Comparison of ENCODE assay signal across 1 cellular context in the genomic region with DNA sequence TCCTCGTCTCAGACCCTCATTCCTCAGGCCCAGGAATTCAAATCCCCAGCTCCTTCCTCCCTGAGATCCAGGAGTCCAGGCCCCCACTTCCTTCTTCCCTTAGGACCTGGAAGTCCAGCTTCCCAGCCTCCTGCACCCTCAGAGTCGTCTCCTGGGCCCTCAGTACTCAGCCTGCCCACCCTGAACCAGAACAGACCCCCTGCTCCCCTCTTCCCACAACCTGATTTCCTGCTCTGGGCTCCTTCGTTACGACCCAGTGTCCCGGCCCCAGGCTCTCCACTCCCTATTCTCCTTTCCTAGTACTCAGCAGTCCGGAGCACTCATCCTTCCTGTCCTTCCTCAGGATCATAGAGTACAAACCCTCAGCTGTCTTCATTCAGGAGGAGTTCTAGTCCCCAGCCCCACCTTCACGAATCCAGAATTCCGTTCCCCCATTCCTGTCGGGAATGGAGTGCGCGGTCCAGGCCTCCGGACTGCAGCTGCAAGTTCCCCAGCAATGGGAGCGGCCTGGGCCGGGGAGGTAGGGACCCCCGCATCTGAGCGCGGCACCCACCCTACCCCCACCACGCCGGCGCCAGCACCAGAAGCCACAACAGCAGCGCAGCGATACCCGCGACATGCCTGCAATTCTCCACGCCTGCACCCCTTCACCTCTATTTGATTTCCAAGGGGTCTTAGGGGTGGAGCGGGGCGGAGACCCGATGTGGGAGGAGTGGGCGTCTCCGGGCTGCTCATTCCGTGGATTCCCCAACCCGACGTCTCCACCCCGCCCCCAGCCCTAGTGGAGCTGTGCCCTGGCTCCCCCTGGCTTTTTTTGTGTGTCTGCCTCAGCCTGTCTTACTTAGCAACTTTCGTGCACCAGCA.
TF ChIP-seq lines count a peak whose summit lies in the region.

No MANE protein-coding gene starts in this region.

TF ChIP-seq in GM23338, 12 proteins besides CTCF, POLR2A, EP300 and RAD21 (continued from another document):
- TF ChIP-seq, protein P1, sequence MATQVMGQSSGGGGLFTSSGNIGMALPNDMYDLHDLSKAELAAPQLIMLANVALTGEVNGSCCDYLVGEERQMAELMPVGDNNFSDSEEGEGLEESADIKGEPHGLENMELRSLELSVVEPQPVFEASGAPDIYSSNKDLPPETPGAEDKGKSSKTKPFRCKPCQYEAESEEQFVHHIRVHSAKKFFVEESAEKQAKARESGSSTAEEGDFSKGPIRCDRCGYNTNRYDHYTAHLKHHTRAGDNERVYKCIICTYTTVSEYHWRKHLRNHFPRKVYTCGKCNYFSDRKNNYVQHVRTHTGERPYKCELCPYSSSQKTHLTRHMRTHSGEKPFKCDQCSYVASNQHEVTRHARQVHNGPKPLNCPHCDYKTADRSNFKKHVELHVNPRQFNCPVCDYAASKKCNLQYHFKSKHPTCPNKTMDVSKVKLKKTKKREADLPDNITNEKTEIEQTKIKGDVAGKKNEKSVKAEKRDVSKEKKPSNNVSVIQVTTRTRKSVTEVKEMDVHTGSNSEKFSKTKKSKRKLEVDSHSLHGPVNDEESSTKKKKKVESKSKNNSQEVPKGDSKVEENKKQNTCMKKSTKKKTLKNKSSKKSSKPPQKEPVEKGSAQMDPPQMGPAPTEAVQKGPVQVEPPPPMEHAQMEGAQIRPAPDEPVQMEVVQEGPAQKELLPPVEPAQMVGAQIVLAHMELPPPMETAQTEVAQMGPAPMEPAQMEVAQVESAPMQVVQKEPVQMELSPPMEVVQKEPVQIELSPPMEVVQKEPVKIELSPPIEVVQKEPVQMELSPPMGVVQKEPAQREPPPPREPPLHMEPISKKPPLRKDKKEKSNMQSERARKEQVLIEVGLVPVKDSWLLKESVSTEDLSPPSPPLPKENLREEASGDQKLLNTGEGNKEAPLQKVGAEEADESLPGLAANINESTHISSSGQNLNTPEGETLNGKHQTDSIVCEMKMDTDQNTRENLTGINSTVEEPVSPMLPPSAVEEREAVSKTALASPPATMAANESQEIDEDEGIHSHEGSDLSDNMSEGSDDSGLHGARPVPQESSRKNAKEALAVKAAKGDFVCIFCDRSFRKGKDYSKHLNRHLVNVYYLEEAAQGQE (IDR thresholded peaks at IDR 0.05; ENCODE audit: unreplicated experiment): no peak
- TF ChIP-seq, protein P2, sequence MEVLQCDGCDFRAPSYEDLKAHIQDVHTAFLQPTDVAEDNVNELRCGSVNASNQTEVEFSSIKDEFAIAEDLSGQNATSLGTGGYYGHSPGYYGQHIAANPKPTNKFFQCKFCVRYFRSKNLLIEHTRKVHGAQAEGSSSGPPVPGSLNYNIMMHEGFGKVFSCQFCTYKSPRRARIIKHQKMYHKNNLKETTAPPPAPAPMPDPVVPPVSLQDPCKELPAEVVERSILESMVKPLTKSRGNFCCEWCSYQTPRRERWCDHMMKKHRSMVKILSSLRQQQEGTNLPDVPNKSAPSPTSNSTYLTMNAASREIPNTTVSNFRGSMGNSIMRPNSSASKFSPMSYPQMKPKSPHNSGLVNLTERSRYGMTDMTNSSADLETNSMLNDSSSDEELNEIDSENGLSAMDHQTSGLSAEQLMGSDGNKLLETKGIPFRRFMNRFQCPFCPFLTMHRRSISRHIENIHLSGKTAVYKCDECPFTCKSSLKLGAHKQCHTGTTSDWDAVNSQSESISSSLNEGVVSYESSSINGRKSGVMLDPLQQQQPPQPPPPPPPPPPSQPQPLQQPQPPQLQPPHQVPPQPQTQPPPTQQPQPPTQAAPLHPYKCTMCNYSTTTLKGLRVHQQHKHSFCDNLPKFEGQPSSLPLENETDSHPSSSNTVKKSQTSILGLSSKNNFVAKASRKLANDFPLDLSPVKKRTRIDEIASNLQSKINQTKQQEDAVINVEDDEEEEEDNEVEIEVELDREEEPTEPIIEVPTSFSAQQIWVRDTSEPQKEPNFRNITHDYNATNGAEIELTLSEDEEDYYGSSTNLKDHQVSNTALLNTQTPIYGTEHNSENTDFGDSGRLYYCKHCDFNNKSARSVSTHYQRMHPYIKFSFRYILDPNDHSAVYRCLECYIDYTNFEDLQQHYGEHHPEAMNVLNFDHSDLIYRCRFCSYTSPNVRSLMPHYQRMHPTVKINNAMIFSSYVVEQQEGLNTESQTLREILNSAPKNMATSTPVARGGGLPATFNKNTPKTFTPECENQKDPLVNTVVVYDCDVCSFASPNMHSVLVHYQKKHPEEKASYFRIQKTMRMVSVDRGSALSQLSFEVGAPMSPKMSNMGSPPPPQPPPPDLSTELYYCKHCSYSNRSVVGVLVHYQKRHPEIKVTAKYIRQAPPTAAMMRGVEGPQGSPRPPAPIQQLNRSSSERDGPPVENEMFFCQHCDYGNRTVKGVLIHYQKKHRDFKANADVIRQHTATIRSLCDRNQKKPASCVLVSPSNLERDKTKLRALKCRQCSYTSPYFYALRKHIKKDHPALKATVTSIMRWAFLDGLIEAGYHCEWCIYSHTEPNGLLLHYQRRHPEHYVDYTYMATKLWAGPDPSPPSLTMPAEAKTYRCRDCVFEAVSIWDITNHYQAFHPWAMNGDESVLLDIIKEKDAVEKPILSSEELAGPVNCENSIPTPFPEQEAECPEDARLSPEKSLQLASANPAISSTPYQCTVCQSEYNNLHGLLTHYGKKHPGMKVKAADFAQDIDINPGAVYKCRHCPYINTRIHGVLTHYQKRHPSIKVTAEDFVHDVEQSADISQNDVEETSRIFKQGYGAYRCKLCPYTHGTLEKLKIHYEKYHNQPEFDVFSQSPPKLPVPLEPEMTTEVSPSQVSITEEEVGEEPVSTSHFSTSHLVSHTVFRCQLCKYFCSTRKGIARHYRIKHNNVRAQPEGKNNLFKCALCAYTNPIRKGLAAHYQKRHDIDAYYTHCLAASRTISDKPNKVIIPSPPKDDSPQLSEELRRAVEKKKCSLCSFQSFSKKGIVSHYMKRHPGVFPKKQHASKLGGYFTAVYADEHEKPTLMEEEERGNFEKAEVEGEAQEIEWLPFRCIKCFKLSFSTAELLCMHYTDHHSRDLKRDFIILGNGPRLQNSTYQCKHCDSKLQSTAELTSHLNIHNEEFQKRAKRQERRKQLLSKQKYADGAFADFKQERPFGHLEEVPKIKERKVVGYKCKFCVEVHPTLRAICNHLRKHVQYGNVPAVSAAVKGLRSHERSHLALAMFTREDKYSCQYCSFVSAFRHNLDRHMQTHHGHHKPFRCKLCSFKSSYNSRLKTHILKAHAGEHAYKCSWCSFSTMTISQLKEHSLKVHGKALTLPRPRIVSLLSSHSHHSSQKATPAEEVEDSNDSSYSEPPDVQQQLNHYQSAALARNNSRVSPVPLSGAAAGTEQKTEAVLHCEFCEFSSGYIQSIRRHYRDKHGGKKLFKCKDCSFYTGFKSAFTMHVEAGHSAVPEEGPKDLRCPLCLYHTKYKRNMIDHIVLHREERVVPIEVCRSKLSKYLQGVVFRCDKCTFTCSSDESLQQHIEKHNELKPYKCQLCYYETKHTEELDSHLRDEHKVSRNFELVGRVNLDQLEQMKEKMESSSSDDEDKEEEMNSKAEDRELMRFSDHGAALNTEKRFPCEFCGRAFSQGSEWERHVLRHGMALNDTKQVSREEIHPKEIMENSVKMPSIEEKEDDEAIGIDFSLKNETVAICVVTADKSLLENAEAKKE (CRISPR knock-in tag; IDR thresholded peaks at IDR 0.05): no peak
TF ChIP-seq in GM23338: peak in this region for 0.
